Comparison of ENCODE assay signal across 8 cellular contexts in the genomic region with DNA sequence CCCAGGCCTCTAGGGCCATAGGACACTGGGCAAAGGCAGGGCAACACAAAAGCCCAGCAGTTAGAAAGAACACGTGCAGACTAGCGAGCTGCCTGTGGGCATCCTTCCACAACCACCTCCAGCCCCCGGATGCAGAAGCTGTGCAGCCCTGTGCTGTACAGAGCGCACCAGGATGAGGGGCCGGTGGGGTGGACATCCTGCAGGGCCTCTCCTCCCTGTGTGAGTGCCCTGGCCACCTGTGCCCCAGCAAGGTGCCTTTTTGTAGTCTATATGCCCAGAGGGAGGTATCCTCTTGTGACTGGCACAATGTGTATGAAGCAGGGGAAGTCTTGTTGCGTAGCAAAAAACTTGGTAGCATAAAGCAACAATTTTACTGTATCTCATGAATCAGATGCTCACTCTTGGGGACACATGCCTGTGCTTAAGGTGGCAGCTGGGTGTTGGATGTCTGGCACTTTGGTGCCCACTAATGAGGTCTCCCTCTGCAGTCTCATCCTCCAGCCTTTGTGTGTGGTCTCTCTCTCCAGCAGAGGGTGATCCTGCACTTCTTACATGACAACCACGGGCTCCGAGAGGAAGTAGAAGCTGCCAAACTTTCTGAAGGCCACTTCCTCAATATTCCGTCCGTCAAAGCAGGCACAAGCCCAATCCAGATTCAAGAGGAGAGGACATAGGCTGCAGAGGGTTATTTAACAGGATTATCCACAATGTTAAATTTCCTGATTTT. TPM values are rescaled to one million over a fixed set of nuclear protein-coding genes. Genes with fewer than 3 reads are reported as not detected.
DNase-seq lines count a peak whose midpoint lies in the region; ATAC-seq, FAIRE-seq and TF ChIP-seq lines count a peak whose summit lies in the region.

No MANE protein-coding gene starts in this region.

- no peak for TF ChIP-seq CTCF in CD8-positive, alpha-beta T cell (IDR thresholded peaks at IDR 0.05)
- TF ChIP-seq CTCF in K562 (IDR thresholded peaks at IDR 0.05 in 2 of 3, conservative IDR thresholded peaks at IDR 0.05 in 1 of 3; ENCODE audit: insufficient read depth in 2 of 3, low read depth in 1 of 3, low read length in 3 of 3) = peak; percentile 65 to 89 (median 78)
- peak; percentile 48 to 88 (median 68) for TF ChIP-seq CTCF in spleen (IDR thresholded peaks at IDR 0.05 in 8 of 11, conservative IDR thresholded peaks at IDR 0.05 in 3 of 11)

- no peaks in the 10 kb centered on the region for H3K36me3 ChIP-seq in CD8-positive, alpha-beta T cell (ENCODE audit: insufficient read depth, low read length)
- H3K36me3 ChIP-seq in SJCRH30 (peaks cover 85% of the 10 kb centered on the region), K562 (ENCODE audit: control insufficient read depth, insufficient read depth, low read length) (peaks cover 93% of the 10 kb centered on the region), spleen (peaks cover 0 to 56% (median 0%) of the 10 kb centered on the region in 6 donors)

- TF ChIP-seq POLR2A in K562 (conservative IDR thresholded peaks at IDR 0.05) = no peak
- TF ChIP-seq POLR2A in spleen (IDR thresholded peaks at IDR 0.05) = no peak

- intact Hi-C loops in CD8-positive, alpha-beta T cell (cut with DNase I, micrococcal nuclease) = loop anchor here in 1 of 2 experiments (1.0 kb wide), 1 partner anchor 281 kb away; no protein-coding TSS in a partner anchor
- intact Hi-C loops in K562 (cut with micrococcal nuclease) = loop anchor here (1.0 to 2.0 kb wide), 2 partner anchors 133 to 281 kb away; a partner anchor contains a TSS
- intact Hi-C loops in spleen (cut with DNase I; ENCODE audit: low total_unique reads) = loop anchor here (2.0 to 5.0 kb wide), 2 partner anchors 133 to 281 kb away; a partner anchor contains a TSS

- no peaks in the 10 kb centered on the region for H3K9me3 ChIP-seq in CD8-positive, alpha-beta T cell (ENCODE audit: low read length)
- H3K9me3 ChIP-seq in SJCRH30 (replicated peaks) (no peaks in the 10 kb centered on the region), K562 (replicated peaks; ENCODE audit: control insufficient read depth, insufficient read depth, low read depth, low read length) (no peaks in the 10 kb centered on the region), spleen (peaks cover 0 to 3% (median 0%) of the 10 kb centered on the region in 8 donors)

- peak in 5 of 7 experiments; percentile 31 to 70 (median 50) for DNase-seq in CD8-positive, alpha-beta T cell
- DNase-seq in SJCRH30 = peak; percentile 40 to 66
- DNase-seq in K562 (ENCODE audit: extremely low read depth in 1 of 4, low spot score in 3 of 4) = peak in 3 of 4 experiments; percentile 23 to 67 (median 54)
- peak in 31 of 51 donors; percentile 7 to 59 (median 34) for DNase-seq in hypothalamus (lab: John Stamatoyannopoulos, UW)
- peak; percentile 77 for DNase-seq in spleen
- DNase-seq in NCI-H187 treated with DMSO at 0.1 percent for 48 hours (lab: John Stamatoyannopoulos, UW) = no peak

- peak overlapping the region; percentile 32 for H3K27ac Mint-ChIP-seq in CD8-positive, alpha-beta T cell

- no TSS peak for BruUV-seq in K562 (replicated peaks; lab: Mats Ljungman, UMichigan)

- WGBS in K562 (ENCODE audit: insufficient coverage, low coverage, missing lambda C conversion rate) = 77% methylated on average over 10 of the region's 10 CpGs
- WGBS in spleen, 5 donors = 47 to 58% (median 57%) methylated on average over 9 to 10 of the region's 10 CpGs

- peaks cover 11% of the 10 kb centered on the region for H3K36me3 Mint-ChIP-seq in CD8-positive, alpha-beta T cell

- peak; percentile 77 for ATAC-seq in CD8-positive, alpha-beta T cell
- ATAC-seq in GM18861 (IDR thresholded peaks at IDR 0.05; ENCODE audit: unreplicated experiment) (peak; percentile 91), HG03139 (IDR thresholded peaks at IDR 0.05; ENCODE audit: unreplicated experiment) (peak; percentile 72), K562 (peak; percentile 72)

- peaks cover 5% of the 10 kb centered on the region for H3K4me1 Mint-ChIP-seq in CD8-positive, alpha-beta T cell (ENCODE audit: low read depth)

- H2AFZ ChIP-seq in K562 (ENCODE audit: low read depth, low read length) = no peak overlapping the region

- peak overlapping the region in 1 of 2 experiments; percentile 54; a peak in 1 of 4 replicates for H3K9ac ChIP-seq in K562 (ENCODE audit: insufficient read depth in 1 of 2, low read depth in 2 of 2, low read length in 2 of 2)

- H3K79me2 ChIP-seq in K562 (ENCODE audit: control insufficient read depth, insufficient read depth, low read length) = peaks cover 68% of the 10 kb centered on the region

- H3K9me3 Mint-ChIP-seq in CD8-positive, alpha-beta T cell = no peaks in the 10 kb centered on the region

- no peak for TF ChIP-seq EP300 in K562 (IDR thresholded peaks at IDR 0.05; ENCODE audit: low read length)

- no peaks in the 10 kb centered on the region for H3K4me1 ChIP-seq in CD8-positive, alpha-beta T cell (ENCODE audit: insufficient read depth, low read length)
- H3K4me1 ChIP-seq in SJCRH30 = no peaks in the 10 kb centered on the region
- peaks cover under 1 to 3% of the 10 kb centered on the region in 2 experiments; a peak in 1 of 5 replicates for H3K4me1 ChIP-seq in K562 (replicated peaks in 1 of 2; ENCODE audit: control insufficient read depth in 2 of 2, insufficient read depth in 2 of 2, low read length in 2 of 2)
- peaks cover 0 to 16% (median 12%) of the 10 kb centered on the region in 6 donors for H3K4me1 ChIP-seq in spleen

- H3K4me3 ChIP-seq in CD8-positive, alpha-beta T cell (ENCODE audit: low read depth, low read length) = no peak overlapping the region
- H3K4me3 ChIP-seq in SJCRH30 (no peak overlapping the region), K562 (no peak overlapping the region), spleen (no peak overlapping the region)

- H4K20me1 ChIP-seq in K562 (replicated peaks; ENCODE audit: control insufficient read depth, insufficient read depth, low read length) = 0 out of 2 replicates have a peak, but pooled peaks cover 3% of the 10 kb centered on the region

- CTCF ChIA-PET in CD8-positive, alpha-beta T cell (lab: Charles Lee) = interaction anchor here (0.6 to 5.3 kb wide), 11 partner anchors 9 to 297 kb away, joined by 3 to 75 read pairs (median 3); a partner anchor contains a TSS
- CTCF ChIA-PET in K562 (lab: Yijun Ruan, JAX; ENCODE audit: low intra/inter-chr PET ratio) = interaction anchor here (0.5 to 1.7 kb wide), 3 partner anchors 187 to 334 kb away, joined by 3 to 33 read pairs (median 4); no protein-coding TSS in a partner anchor

- in situ Hi-C loops in K562 (cut with MboI) = loop anchor here (10.0 kb wide), 1 partner anchor 279 kb away; no protein-coding TSS in a partner anchor

- H3K27me3 Mint-ChIP-seq in CD8-positive, alpha-beta T cell (ENCODE audit: low read depth) = no peaks in the 10 kb centered on the region

- POLR2A ChIA-PET in CD8-positive, alpha-beta T cell (lab: Charles Lee) = interaction anchor here (1.5 kb wide), 1 partner anchor 280 kb away, joined by 3 read pairs; no protein-coding TSS in a partner anchor
- POLR2A ChIA-PET in K562 (lab: Yijun Ruan, JAX) = interaction anchor here (0.5 to 2.7 kb wide), 13 partner anchors 9 to 297 kb away, joined by 3 to 17 read pairs (median 3); a partner anchor contains a TSS

- H3K9me1 ChIP-seq in K562 (ENCODE audit: control insufficient read depth, insufficient read depth, low read length) = peaks cover 4% of the 10 kb centered on the region

- peak; percentile 86 to 97 for TF ChIP-seq RAD21 in K562 (CRISPR knock-in tag; conservative IDR thresholded peaks at IDR 0.05 in 1 of 2, IDR thresholded peaks at IDR 0.05 in 1 of 2)

- H3K27ac ChIP-seq in CD8-positive, alpha-beta T cell (ENCODE audit: low read depth, low read length) = no peak overlapping the region
- no peak overlapping the region for H3K27ac ChIP-seq in SJCRH30
- no peak overlapping the region for H3K27ac ChIP-seq in K562 (ENCODE audit: extremely low read depth, low read depth, low read length)
- H3K27ac ChIP-seq in spleen = peak overlapping the region; percentile 9 to 68 (median 50)

- no peak overlapping the region for H3K4me2 ChIP-seq in K562 (ENCODE audit: insufficient read depth, low read length)

- no peak overlapping the region for H3K4me3 Mint-ChIP-seq in CD8-positive, alpha-beta T cell

- no peak for FAIRE-seq in K562 (lab: Jason Lieb, UNC)

- no peaks in the 10 kb centered on the region for H3K27me3 ChIP-seq in CD8-positive, alpha-beta T cell (ENCODE audit: insufficient read depth, low read length)
- H3K27me3 ChIP-seq in SJCRH30 (no peaks in the 10 kb centered on the region), K562 (ENCODE audit: control insufficient read depth in 2 of 2, insufficient read depth in 2 of 2, low read length in 2 of 2) (no peaks in the 10 kb centered on the region), spleen (replicated peaks in 1 of 7) (no peaks in the 10 kb centered on the region)

TF ChIP-seq in K562, 482 proteins besides CTCF, POLR2A, EP300 and RAD21 (continues in another document):
- TF ChIP-seq ELF1 (tag; IDR thresholded peaks at IDR 0.05) = peak; percentile 82

RNA-seq across cellular contexts. Expression of a gene that starts 8.7 kb away (rescaled TPM):
- total RNA-seq in CD8-positive, alpha-beta T cell = 1 to 10 TPM; 3.2 to 4.5 TPM
- 77.4 and 91.9 TPM in 2 replicates for total RNA-seq in SJCRH30 (2014; rRNA removed; shearing (Covaris generic))
- 177 and 316 TPM in 2 replicates for total RNA-seq in K562 (2011; cell fraction: chromatin; rRNA removed; ENCODE audit: low replicate concordance)
- 101 and 122 TPM in 2 replicates for total RNA-seq in K562 (2011; cell fraction: nucleolus; rRNA removed)
- 178 and 208 TPM in 2 replicates for total RNA-seq in K562 (2011; cell fraction: nucleoplasm; rRNA removed)
- total RNA-seq in K562 (2014; rRNA removed) (47.2 and 50.6 TPM in 2 replicates), K562 (2014; rRNA removed; fragmentation: Illumina TruSeq; extraction: Trizol) (75.9 and 83.0 TPM in 2 replicates), K562 (2015; rRNA removed; fragmentation: Illumina TruSeq; extraction: Trizol) (65.1 and 70.1 TPM in 2 replicates), K562 (2021) (103 and 127 TPM in 2 replicates), spleen (10 to 100 TPM in 5 of 7 donors, 1 to 10 TPM in 2; 8.6 to 18.0 (median 12.8) TPM)
- polyA plus RNA-seq in K562 (2011; rRNA removed) (75.0 and 124 TPM in 2 replicates), K562 (2014; fragmentation: Illumina TruSeq; extraction: Trizol) (78.8 and 86.1 TPM in 2 replicates), K562 (2014; fragmentation: Nextera tagmentation; extraction: Ambion mirVana) (10 to 100 TPM; 21.5 to 97.7 TPM), K562 (2014; rRNA removed) (94.6 and 97.2 TPM in 2 replicates), spleen (1 to 10 TPM; 2.2 to 3.7 (median 3.2) TPM)
- polyA plus RNA-seq in K562 (2011; cell fraction: cytosol; rRNA removed) = 54.9 and 63.1 TPM in 2 replicates
- polyA plus RNA-seq in K562 (2011; cell fraction: nucleus; rRNA removed) = 114 and 154 TPM in 2 replicates
- polyA plus RNA-seq in K562 (2012) = 71.2 and 97.6 TPM in 2 replicates
- 201 and 283 TPM in 2 replicates for polyA minus RNA-seq in K562 (2011; rRNA and poly(A)+ RNA removed)
- polyA minus RNA-seq in K562 (2011; cell fraction: cytosol; rRNA and poly(A)+ RNA removed) = 50.1 and 65.9 TPM in 2 replicates
- polyA minus RNA-seq in K562 (2011; cell fraction: nucleus; rRNA and poly(A)+ RNA removed) = 111 and 112 TPM in 2 replicates

Comparison
In these comparisons a context has a peak if more than half of its experiments do, and no peak if none do; other contexts are left out.
1. H3K27ac ChIP-seq: peak in spleen (8 of 8); none in CD8-positive, alpha-beta T cell (single experiment), SJCRH30 (single experiment) and K562 (single experiment).
2. Peak in every context shown above with its lines, with median percentiles within 50 percentile points of each other: ATAC-seq.